Comparison of ENCODE assay signal across 19 cellular contexts in the genomic region with DNA sequence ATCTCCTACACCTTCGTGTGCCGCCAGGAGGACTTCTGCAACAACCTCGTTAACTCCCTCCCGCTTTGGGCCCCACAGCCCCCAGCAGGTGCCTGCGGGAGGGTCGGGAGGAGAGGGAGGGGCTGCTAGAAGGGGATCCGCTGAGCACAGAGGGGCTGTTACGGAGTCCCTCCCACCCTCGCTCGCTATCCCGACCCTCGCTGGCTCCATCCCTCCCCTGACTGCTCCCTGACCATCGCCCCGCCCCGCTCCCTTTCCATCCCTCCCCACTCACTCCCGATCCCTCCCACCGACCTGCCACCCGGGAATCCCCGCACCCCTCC.
DNase-seq lines count a peak whose midpoint lies in the region; ATAC-seq and TF ChIP-seq lines count a peak whose summit lies in the region.
"Had no signal": no experiment of that assay in that cellular context is flagged by ENCODE, and none has a peak within 500 bp of the region (broad histone marks: within the 10 kb centered on the region; RNA-seq: fewer than 3 reads in every experiment).

No MANE protein-coding gene starts in this region.

- no peak for DNase-seq in head of caudate nucleus
- DNase-seq in tibial artery = no peak
- no peak for DNase-seq in NCI-H2227 (lab: John Stamatoyannopoulos, UW; ENCODE audit: unreplicated experiment)
- DNase-seq: activated CD4-positive, alpha-beta T cell treated with anti-CD3 and anti-CD28 coated beads, Interleukin-2, amount 50 U/mL, for 48 hours; activated T-cell treated with anti-CD3 and anti-CD28 coated beads, Interleukin-2, amount 50 U/mL, for 24 hours; esophagus squamous epithelium; left ventricle myocardium inferior; NCI-H1436; NCI-H226; stimulated activated naive CD4-positive, alpha-beta T cell treated with Interleukin-2 at 50 U/mL for 16 hours; SW 1271; upper lobe of right lung had no signal

- H3K27me3 ChIP-seq in neuron (ENCODE audit: insufficient read depth, low read length) (peaks cover 23% of the 10 kb centered on the region), tibial artery (peaks cover 0 to 12% of the 10 kb centered on the region in 2 donors)
- H3K27me3 ChIP-seq: upper lobe of right lung had no signal

- intact Hi-C loops in head of caudate nucleus (cut with DNase I) (no loop called here), tibial artery (cut with DNase I; ENCODE audit: low total_unique reads) (no loop called here)

- no peaks in the 10 kb centered on the region for H3K9me3 ChIP-seq in ES-I3 (ENCODE audit: control insufficient read depth, insufficient read depth, low read length)
- H3K9me3 ChIP-seq in neuron (ENCODE audit: low read length) = no peaks in the 10 kb centered on the region
- H3K9me3 ChIP-seq in tibial artery = no peaks in the 10 kb centered on the region
- H3K9me3 ChIP-seq: A549, esophagus squamous epithelium, left ventricle myocardium inferior, upper lobe of right lung had no signal

- TF ChIP-seq CTCF in VCaP (conservative IDR thresholded peaks at IDR 0.05) = no peak
- no peak for TF ChIP-seq CTCF in tibial artery (IDR thresholded peaks at IDR 0.05)

- no peak for ATAC-seq in HG02588 (IDR thresholded peaks at IDR 0.05; ENCODE audit: unreplicated experiment)
- ATAC-seq: upper lobe of right lung had no signal

- H2AFZ ChIP-seq in neuron (ENCODE audit: low read depth, low read length) = peak overlapping the region; percentile 13

- no peaks in the 10 kb centered on the region for H3K36me3 ChIP-seq in ES-I3 (ENCODE audit: insufficient read depth, low read length)
- no peaks in the 10 kb centered on the region for H3K36me3 ChIP-seq in neuron (ENCODE audit: insufficient read depth, low read length)
- no peaks in the 10 kb centered on the region for H3K36me3 ChIP-seq in tibial artery
- H3K36me3 ChIP-seq: esophagus squamous epithelium, left ventricle myocardium inferior, upper lobe of right lung had no signal

- H3K4me1 ChIP-seq in ES-I3 (ENCODE audit: insufficient read depth, low read length) (no peaks in the 10 kb centered on the region; the same call in 1 of the 2 replicates), neuron (ENCODE audit: insufficient read depth, low read length) (no peaks in the 10 kb centered on the region), tibial artery (peaks cover 0 to 5% (median 0%) of the 10 kb centered on the region in 4 donors)
- H3K4me1 ChIP-seq: A549, left ventricle myocardium inferior, upper lobe of right lung had no signal

- peak overlapping the region; percentile 69 for H3K4me3 ChIP-seq in iPS-11a (ENCODE audit: low read depth, low read length)
- H3K4me3 ChIP-seq in neuron (ENCODE audit: low read length) = no peak overlapping the region
- no peak overlapping the region for H3K4me3 ChIP-seq in tibial artery
- H3K4me3 ChIP-seq: A549, esophagus squamous epithelium, left ventricle myocardium inferior, upper lobe of right lung had no signal

- peak overlapping the region; percentile 3; the same call in 1 of the 2 replicates for H3K27ac ChIP-seq in VCaP
- H3K27ac ChIP-seq in tibial artery = no peak overlapping the region
- H3K27ac ChIP-seq: A549, C4-2B, esophagus squamous epithelium, left ventricle myocardium inferior, upper lobe of right lung had no signal

- peak overlapping the region; percentile 54; the same call in 1 of the 2 replicates for H3K9ac ChIP-seq in ES-I3 (ENCODE audit: low read depth, low read length)
